Comparison of ENCODE assay signal across 10 cellular contexts in genomic region chr2:71742953-71743601, GRCh38.
DNase-seq lines count a peak whose midpoint lies in the region; TF ChIP-seq lines count a peak whose summit lies in the region.
"Had no signal": no experiment of that assay in that cellular context is flagged by ENCODE, and none has a peak within 500 bp of the region (broad histone marks: within the 10 kb centered on the region; RNA-seq: fewer than 3 reads in every experiment).

No MANE protein-coding gene starts in this region.

- TF ChIP-seq CTCF in choroid plexus epithelial cell (conservative IDR thresholded peaks at IDR 0.05; ENCODE audit: low read depth, low read length) (peak; percentile 5), glutamatergic neuron (IDR thresholded peaks at IDR 0.05; ENCODE audit: partially characterized antibody, unreplicated experiment) (no peak), endothelial cell (IDR thresholded peaks at IDR 0.05; ENCODE audit: unreplicated experiment) (no peak)

- H3K4me1 Mint-ChIP-seq in glutamatergic neuron (ENCODE audit: low read depth, unreplicated experiment), result no peaks in the 10 kb centered on the region
- peaks cover 5% of the 10 kb centered on the region for H3K4me1 Mint-ChIP-seq in endothelial cell (ENCODE audit: unreplicated experiment)
- H3K4me1 Mint-ChIP-seq: CD4-positive, CD25-positive, alpha-beta regulatory T cell had no signal

- H3K9me3 ChIP-seq in HUES48 (ENCODE audit: control insufficient read depth, insufficient read depth, low read length) (no peaks in the 10 kb centered on the region), Karpas-422 (ENCODE audit: low read length) (no peaks in the 10 kb centered on the region)

- H3K4me2 ChIP-seq in mesendoderm (ENCODE audit: low read length) (no peak overlapping the region), Karpas-422 (ENCODE audit: low read depth, low read length, poor library complexity, severe bottlenecking) (no peak overlapping the region)

- no peak overlapping the region for H2BK15ac ChIP-seq in mesendoderm (replicated peaks; ENCODE audit: low read depth)

- H3K27me3 Mint-ChIP-seq in glutamatergic neuron (ENCODE audit: unreplicated experiment), result peaks cover 8% of the 10 kb centered on the region
- peaks cover 11% of the 10 kb centered on the region for H3K27me3 Mint-ChIP-seq in endothelial cell (ENCODE audit: unreplicated experiment)

- H3K4me3 ChIP-seq in HUES48 (ENCODE audit: low read depth, low read length) (no peak overlapping the region), choroid plexus epithelial cell (ENCODE audit: low read depth, low read length) (no peak overlapping the region), mesendoderm (ENCODE audit: low read length) (no peak overlapping the region), Karpas-422 (ENCODE audit: low read length) (no peak overlapping the region)

- H4K20me1 ChIP-seq in Karpas-422 (ENCODE audit: insufficient read depth, low read depth, low read length), result no peaks in the 10 kb centered on the region

- H2BK5ac ChIP-seq in mesendoderm (ENCODE audit: low read length), result no peak overlapping the region

- H4K8ac ChIP-seq in mesendoderm (ENCODE audit: low read depth, low read length), result no peak overlapping the region

- H3K9ac ChIP-seq in HUES48 (ENCODE audit: low read depth, low read length), result 0 out of 2 replicates have a peak overlapping the region, but pooled peaks have one; percentile 10
- no peak overlapping the region for H3K9ac ChIP-seq in mesendoderm (ENCODE audit: low read length)
- H3K9ac ChIP-seq in Karpas-422 (ENCODE audit: low read length), result no peak overlapping the region

- peaks cover 8% of the 10 kb centered on the region for H3K36me3 Mint-ChIP-seq in glutamatergic neuron (ENCODE audit: unreplicated experiment)
- peaks cover 11% of the 10 kb centered on the region for H3K36me3 Mint-ChIP-seq in endothelial cell (ENCODE audit: low read depth, unreplicated experiment)
- H3K36me3 Mint-ChIP-seq: CD4-positive, CD25-positive, alpha-beta regulatory T cell had no signal

- H2AFZ ChIP-seq in Karpas-422 (ENCODE audit: low read length), result no peak overlapping the region

- H2AK5ac ChIP-seq in mesendoderm (ENCODE audit: low read length), result no peak overlapping the region

- H3K4me3 Mint-ChIP-seq in glutamatergic neuron (ENCODE audit: unreplicated experiment) (no peak overlapping the region), endothelial cell (ENCODE audit: unreplicated experiment) (no peak overlapping the region)
- H3K4me3 Mint-ChIP-seq: CD4-positive, CD25-positive, alpha-beta regulatory T cell; T-helper 2 cell treated with Interferon-gamma antibody and Interleukin-4, amounts not matched to agents 5 μg/mL and 100 μg/mL, for 36 hours had no signal

- H4K5ac ChIP-seq in mesendoderm (ENCODE audit: low read length), result no peak overlapping the region

- H3K79me2 ChIP-seq in mesendoderm (ENCODE audit: control insufficient read depth, insufficient read depth, low read length), result no peaks in the 10 kb centered on the region
- no peaks in the 10 kb centered on the region for H3K79me2 ChIP-seq in Karpas-422 (ENCODE audit: low read length)

- no CpG with 5 or more reads among the region's 16 CpGs for WGBS in mesendoderm (ENCODE audit: extremely low coverage, insufficient coverage, low lambda C conversion rate)

- H3K79me1 ChIP-seq in mesendoderm (ENCODE audit: low read length), result no peaks in the 10 kb centered on the region

- H3K4me1 ChIP-seq in HUES48 (ENCODE audit: control insufficient read depth, insufficient read depth, low read length) (no peaks in the 10 kb centered on the region), mesendoderm (ENCODE audit: control insufficient read depth, low read depth, low read length) (peaks cover 4% of the 10 kb centered on the region), Karpas-422 (ENCODE audit: low read length) (no peaks in the 10 kb centered on the region)

- H3K9me3 Mint-ChIP-seq in glutamatergic neuron (ENCODE audit: unreplicated experiment) (peaks cover 5% of the 10 kb centered on the region), endothelial cell (ENCODE audit: unreplicated experiment) (no peaks in the 10 kb centered on the region)
- H3K9me3 Mint-ChIP-seq: T-helper 2 cell treated with Interferon-gamma antibody and Interleukin-4, amounts not matched to agents 5 μg/mL and 100 μg/mL, for 36 hours had no signal

- H3K56ac ChIP-seq in mesendoderm (ENCODE audit: low read length), result no peak overlapping the region

- H3K4ac ChIP-seq in mesendoderm (ENCODE audit: low read depth, low read length), result no peak overlapping the region

- DNase-seq in 8988T (peak; percentile 34), choroid plexus epithelial cell (ENCODE audit: low read depth) (peak; percentile 98), mesendoderm (peak; percentile 11), glutamatergic neuron (no peak), Karpas-422 (no peak), endothelial cell (ENCODE audit: low spot score) (no peak), NCI-H1417 treated with DMSO at 0.1 percent for 48 hours (lab: John Stamatoyannopoulos, UW) (no peak)
- DNase-seq: CD4-positive, CD25-positive, alpha-beta regulatory T cell had no signal

- H3K27ac Mint-ChIP-seq in glutamatergic neuron (ENCODE audit: unreplicated experiment), result no peak overlapping the region
- H3K27ac Mint-ChIP-seq in endothelial cell (ENCODE audit: unreplicated experiment), result no peak overlapping the region
- H3K27ac Mint-ChIP-seq: CD4-positive, CD25-positive, alpha-beta regulatory T cell; T-helper 2 cell treated with Interferon-gamma antibody and Interleukin-4, amounts not matched to agents 5 μg/mL and 100 μg/mL, for 36 hours had no signal

- H3K23ac ChIP-seq in mesendoderm (ENCODE audit: low read length), result no peak overlapping the region

- no peak overlapping the region for H3K18ac ChIP-seq in mesendoderm (ENCODE audit: low read length)

- H3K27ac ChIP-seq in HUES48 (ENCODE audit: low read depth, low read length), result no peak overlapping the region
- no peak overlapping the region for H3K27ac ChIP-seq in mesendoderm (ENCODE audit: low read depth, low read length)
- H3K27ac ChIP-seq in Karpas-422 (ENCODE audit: low read length), result no peak overlapping the region

- H2BK120ac ChIP-seq in mesendoderm (ENCODE audit: low read depth, low read length), result no peak overlapping the region

- no peaks in the 10 kb centered on the region for H3K36me3 ChIP-seq in HUES48 (ENCODE audit: control insufficient read depth, insufficient read depth, low read length)
- no peaks in the 10 kb centered on the region for H3K36me3 ChIP-seq in mesendoderm (ENCODE audit: control insufficient read depth, insufficient read depth, low read length)
- no peaks in the 10 kb centered on the region for H3K36me3 ChIP-seq in Karpas-422 (ENCODE audit: insufficient read depth, low read length)

- H3K9me2 ChIP-seq in Karpas-422 (replicated peaks; ENCODE audit: insufficient read depth, low read length), result no peaks in the 10 kb centered on the region

- H3K27me3 ChIP-seq in HUES48 (ENCODE audit: control insufficient read depth, insufficient read depth, low read length), result no peaks in the 10 kb centered on the region
- H3K27me3 ChIP-seq in mesendoderm (ENCODE audit: insufficient read depth, low read length, poor library complexity), result no peaks in the 10 kb centered on the region
- no peaks in the 10 kb centered on the region; the same call in 1 of the 2 replicates for H3K27me3 ChIP-seq in Karpas-422 (ENCODE audit: low read length)

Comparison
In these comparisons a context has a peak if more than half of its experiments do, and no peak if none do; other contexts are left out.
1. DNase-seq: peak in 8988T (single experiment), choroid plexus epithelial cell (single experiment) and mesendoderm (single experiment); none in glutamatergic neuron (single experiment), Karpas-422 (single experiment), endothelial cell (single experiment) and NCI-H1417 treated with DMSO at 0.1 percent for 48 hours (single experiment).